8 cellular contexts compared by ENCODE assay signal in genomic region chr6:87472525-87473418, GRCh38. TPM values are rescaled to one million over a fixed set of nuclear protein-coding genes. Genes with fewer than 3 reads are reported as not detected.
A peak's percentile ranks its signal among the peaks of the same experiment; 100 is the strongest.
DNase-seq lines count a peak whose midpoint lies in the region; ATAC-seq, FAIRE-seq and TF ChIP-seq lines count a peak whose summit lies in the region.

Gene SLC35A1, plus strand, starts transcription at chr6:87472974. Its CDS starts 30 bp downstream, at chr6:87473004.

- DNase-seq in A549 (ENCODE audit: low read depth in 1 of 2, low spot score in 1 of 2) (peak; percentile 75 to 84), NCI-H2107 treated with DMSO at 0.1 percent for 48 hours (lab: John Stamatoyannopoulos, UW; ENCODE audit: unreplicated experiment) (peak; percentile 68), UCSD-AML1 (lab: John Stamatoyannopoulos, UW; ENCODE audit: unreplicated experiment) (peak; percentile 87), brain microvascular endothelial cell (peak; percentile 75), skeletal muscle cell (ENCODE audit: low read depth) (peak; percentile 54)

- ATAC-seq in A549 = peak; percentile 96 to 97
- peak; percentile 92 for ATAC-seq in GM18858 (IDR thresholded peaks at IDR 0.05; ENCODE audit: unreplicated experiment)
- peak; percentile 91 for ATAC-seq in HG03066 (IDR thresholded peaks at IDR 0.05; ENCODE audit: low read depth, unreplicated experiment)

- H3K4me1 ChIP-seq in A549 = peaks cover 16% of the 10 kb centered on the region; the same call in 2 of the 3 replicates
- no peaks in the 10 kb centered on the region for H3K4me1 ChIP-seq in iPS-15b (ENCODE audit: control insufficient read depth, insufficient read depth, low read length)

- no peaks in the 10 kb centered on the region for H3K9me3 ChIP-seq in A549
- H3K9me3 ChIP-seq in iPS-15b (ENCODE audit: control insufficient read depth, insufficient read depth, low read length) = no peaks in the 10 kb centered on the region

- in situ Hi-C loops in brain microvascular endothelial cell (cut with HindIII; ENCODE audit: low pct_ligation_motif_present, low sequenced_read_pairs) = no loop called here

- H3K27me3 ChIP-seq in brain microvascular endothelial cell (replicated peaks) = no peaks in the 10 kb centered on the region
- H3K27me3 ChIP-seq in iPS-15b (ENCODE audit: control insufficient read depth, insufficient read depth, low read length) = no peaks in the 10 kb centered on the region

- H3K4me3 ChIP-seq in A549 (peak within 1 kb of the TSS; percentile 95), brain microvascular endothelial cell (ENCODE audit: low read depth, low read length) (peak within 1 kb of the TSS; percentile 89), iPS-15b (ENCODE audit: low read depth, low read length) (peak within 1 kb of the TSS; percentile 98), skeletal muscle cell (ENCODE audit: low read depth, low read length) (peak within 1 kb of the TSS; percentile 91)

- peak within 1 kb of the TSS; percentile 97 for H3K27ac ChIP-seq in A549
- peak within 1 kb of the TSS; percentile 89 for H3K27ac ChIP-seq in brain microvascular endothelial cell

- no peak for TF ChIP-seq EP300 in A549 (IDR thresholded peaks at IDR 0.05)

- CTCF ChIA-PET in A549 (lab: Yijun Ruan, JAX) = interaction anchor here (1.4 to 2.1 kb wide), 2 partner anchors 18 to 79 kb away, joined by 3 to 6 read pairs; no protein-coding TSS in a partner anchor

- H3K9ac ChIP-seq in iPS-15b (ENCODE audit: low read depth, low read length) = peak within 1 kb of the TSS; percentile 94

- no peak for FAIRE-seq in A549 (lab: Jason Lieb, UNC)

- H3K4me2 ChIP-seq in A549 = peak within 1 kb of the TSS; percentile 83

- POLR2A ChIA-PET in A549 (lab: Yijun Ruan, JAX) = interaction anchor here (1.7 kb wide), 1 partner anchor 64 kb away, joined by 4 read pairs; no protein-coding TSS in a partner anchor

- TF ChIP-seq POLR2A in A549 (IDR thresholded peaks at IDR 0.05; ENCODE audit: low read length) = peak; percentile 66

- H3K36me3 ChIP-seq in brain microvascular endothelial cell (replicated peaks) (peaks cover under 1% of the 10 kb centered on the region), iPS-15b (ENCODE audit: control insufficient read depth, insufficient read depth, low read length) (no peaks in the 10 kb centered on the region)

- TF ChIP-seq CTCF in A549 (IDR thresholded peaks at IDR 0.05) = no peak
- no peak for TF ChIP-seq CTCF in brain microvascular endothelial cell (IDR thresholded peaks at IDR 0.05; ENCODE audit: low read depth, low read length, missing control alignments)

- TF ChIP-seq RAD21 in A549 (conservative IDR thresholded peaks at IDR 0.05 in 1 of 2, IDR thresholded peaks at IDR 0.05 in 1 of 2) = no peak

- 3% methylated on average over 8 of the region's 70 CpGs for whole genome bisulfite sequencing in A549 (ENCODE audit: missing lambda C conversion rate)

TF ChIP-seq in A549, 52 proteins besides CTCF, POLR2A, EP300 and RAD21:
- TF ChIP-seq MYC (IDR thresholded peaks at IDR 0.05; ENCODE audit: borderline replicate concordance, low read length) = 0 out of 2 replicates have a peak, but pooled peaks have one; percentile 20
- TF ChIP-seq PHF8 (IDR thresholded peaks at IDR 0.05; ENCODE audit: borderline replicate concordance, low read depth) = peak; percentile 62
- TF ChIP-seq E2F6 (IDR thresholded peaks at IDR 0.05; ENCODE audit: borderline replicate concordance, low read depth) = peak; percentile 7; the same call in 1 of the 2 replicates
- TF ChIP-seq MAX (IDR thresholded peaks at IDR 0.05) = peak; percentile 51
- peak; percentile 42; the same call in 1 of the 2 replicates for TF ChIP-seq KDM5A (IDR thresholded peaks at IDR 0.05)
- peak in 1 of 2 experiments; percentile 81; a peak in 3 of 5 replicates for TF ChIP-seq JUN (IDR thresholded peaks at IDR 0.05)
- no peak for TF ChIP-seq ZFP36 (IDR thresholded peaks at IDR 0.05; ENCODE audit: borderline replicate concordance, partially characterized antibody)
- no peak for TF ChIP-seq NPAS2 (CRISPR knock-in tag; IDR thresholded peaks at IDR 0.05; ENCODE audit: borderline replicate concordance)
- no peak for TF ChIP-seq ATOH8 (CRISPR knock-in tag; IDR thresholded peaks at IDR 0.05; ENCODE audit: low read depth)
- TF ChIP-seq BCL3 (IDR thresholded peaks at IDR 0.05) = peak; percentile 64; the same call in 1 of the 3 replicates

RNA-seq across cellular contexts. Expression of gene SLC35A1, which starts in this region (rescaled TPM):
- polyA plus RNA-seq in A549 (2011; rRNA removed) (21.4 and 23.7 TPM in 2 replicates), A549 (2017; fragmentation: RNase III; extraction: RNeasy Plus Mini Kit Qiagen cat#74134 plus additional on column Dnase treatment) (13.0 to 13.6 TPM (median 13.5 TPM) in 3 replicates)
- polyA plus RNA-seq in A549 (2012; cell fraction: cytosol; rRNA removed) = 5.2 and 5.8 TPM in 2 replicates
- polyA plus RNA-seq in A549 (2012; cell fraction: nucleus; rRNA removed) = 2.9 and 4.7 TPM in 2 replicates
- polyA minus RNA-seq in A549 (2011; rRNA and poly(A)+ RNA removed) = 6.2 and 8.4 TPM in 2 replicates

Comparison
In these comparisons a context has a peak if more than half of its experiments do, and no peak if none do; other contexts are left out.
1. Peak in every context shown above with its lines: DNase-seq, ATAC-seq, H3K4me3 ChIP-seq and H3K27ac ChIP-seq.